In genomic region chr5:32276173-32276853, GRCh38 we compare ENCODE assay signal across 8 cellular contexts. TPM values are rescaled to one million over a fixed set of nuclear protein-coding genes. Genes with fewer than 3 reads are reported as not detected.
DNase-seq lines count a peak whose midpoint lies in the region; ATAC-seq and TF ChIP-seq lines count a peak whose summit lies in the region.

No MANE protein-coding gene starts in this region.

- ATAC-seq in HG02678 (IDR thresholded peaks at IDR 0.05; ENCODE audit: unreplicated experiment) (peak; percentile 25), GM18907 (IDR thresholded peaks at IDR 0.05; ENCODE audit: unreplicated experiment) (no peak), HG02884 (IDR thresholded peaks at IDR 0.05; ENCODE audit: unreplicated experiment) (no peak)

- no peak overlapping the region for H3K4me3 ChIP-seq in fibroblast of pulmonary artery (replicated peaks; ENCODE audit: low read depth, low read length)

- TF ChIP-seq CTCF in GM10266 (IDR thresholded peaks at IDR 0.05; ENCODE audit: control insufficient read depth, insufficient read depth, low read depth, missing control alignments) (no peak), fibroblast of pulmonary artery (IDR thresholded peaks at IDR 0.05; ENCODE audit: low read length, missing control alignments) (no peak)

- DNase-seq in GM10266 (ENCODE audit: extremely low spot score) = peak; percentile 44
- peak; percentile 13 for DNase-seq in SIG-M5 (lab: John Stamatoyannopoulos, UW)
- DNase-seq in fibroblast of pulmonary artery (ENCODE audit: low read depth) = peak; percentile 78
- peak; percentile 88 for DNase-seq in renal cortical epithelial cell (ENCODE audit: low read depth)
- DNase-seq in HK-2 (ENCODE audit: unreplicated experiment) = no peak

RNA-seq across cellular contexts. Expression of gene MTMR12, which starts 36.4 kb away (rescaled TPM):
- 27.3 and 61.3 TPM in 2 replicates for total RNA-seq in renal cortical epithelial cell
